In the genomic region with DNA sequence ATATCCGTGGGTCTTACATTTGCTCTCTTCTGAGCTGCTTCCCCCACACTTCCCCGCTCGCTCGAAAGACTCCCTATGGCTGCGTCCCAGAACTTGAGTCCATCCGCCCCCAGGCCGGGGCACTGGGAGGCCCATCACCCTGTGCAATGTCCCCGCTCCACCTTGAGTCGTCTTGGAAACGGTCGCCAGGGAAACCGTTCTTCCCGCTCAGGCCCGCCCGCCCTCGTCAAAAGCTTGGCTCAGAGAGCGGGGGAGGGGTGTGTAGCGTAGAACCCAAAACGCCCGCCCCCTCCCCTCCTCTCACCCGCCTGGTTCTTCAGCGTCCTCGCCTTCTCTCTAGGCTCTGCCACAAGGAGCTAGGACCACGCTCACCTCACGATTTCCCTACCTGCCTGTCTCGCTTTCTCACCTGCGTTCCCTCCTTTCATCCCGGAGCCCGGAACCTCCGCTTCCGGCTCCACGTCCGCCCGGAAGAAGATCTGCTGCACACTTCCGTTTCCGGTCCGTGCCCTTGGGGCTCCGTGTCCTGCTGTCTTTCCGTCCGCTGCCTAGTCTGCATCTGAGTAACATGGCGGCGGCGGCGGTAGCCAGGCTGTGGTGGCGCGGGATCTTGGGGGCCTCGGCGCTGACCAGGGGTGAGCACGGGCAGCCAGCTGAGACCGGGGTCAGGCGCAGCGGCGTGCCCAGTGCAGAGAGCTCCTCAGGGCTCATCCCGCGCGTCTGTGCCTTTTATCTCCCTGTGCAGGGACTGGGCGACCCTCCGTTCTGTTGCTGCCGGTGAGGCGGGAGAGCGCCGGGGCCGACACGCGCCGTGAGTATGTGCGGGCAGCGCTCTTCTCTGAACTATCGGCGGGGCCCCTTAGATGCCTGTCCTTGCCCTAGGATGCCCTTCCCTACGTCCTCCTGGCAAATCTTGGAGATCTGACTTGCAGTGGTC, we compare ENCODE assay signal across 8 cellular contexts. TPM values are rescaled to one million over a fixed set of nuclear protein-coding genes. Genes with fewer than 3 reads are reported as not detected.
A peak's percentile ranks its signal among the peaks of the same experiment; 100 is the strongest.
DNase-seq lines count a peak whose midpoint lies in the region; ATAC-seq, FAIRE-seq and TF ChIP-seq lines count a peak whose summit lies in the region.

KBTBD4 (minus strand) TSS at position 447 of the 937 bp plus-strand sequence; CDS start at position 428, 19 bp downstream.
NDUFS3 (plus strand) TSS at position 551 of the 937 bp plus-strand sequence; CDS start at position 569, 18 bp downstream.

- H3K27ac ChIP-seq in angular gyrus (ENCODE audit: low read depth, low read length) = peak within 1 kb of the TSS; percentile 91
- peak within 1 kb of the TSS; percentile 89 for H3K27ac ChIP-seq in right atrium auricular region

- peaks cover 23% of the 10 kb centered on the region for H3K4me1 Mint-ChIP-seq in T-helper 17 cell

- TF ChIP-seq CTCF in right atrium auricular region (IDR thresholded peaks at IDR 0.05) = no peak

- no peaks in the 10 kb centered on the region for H3K9me3 ChIP-seq in T-helper 17 cell (ENCODE audit: control insufficient read depth, low read length, poor library complexity, severe bottlenecking)
- H3K9me3 ChIP-seq in right atrium auricular region = no peaks in the 10 kb centered on the region

- H3K27ac Mint-ChIP-seq in T-helper 17 cell = peak within 1 kb of the TSS; percentile 97

- peaks cover 57% of the 10 kb centered on the region for H3K36me3 ChIP-seq in right atrium auricular region

- no peaks in the 10 kb centered on the region for H3K27me3 ChIP-seq in right atrium auricular region

- peaks cover 0 to 29% of the 10 kb centered on the region in 2 donors for H3K4me1 ChIP-seq in right atrium auricular region

- H3K36me3 Mint-ChIP-seq in T-helper 17 cell (ENCODE audit: low read depth) = peaks cover 8% of the 10 kb centered on the region

- no peaks in the 10 kb centered on the region for H3K27me3 Mint-ChIP-seq in T-helper 17 cell

- peak; percentile 55 for FAIRE-seq in urothelium cell line (lab: Jason Lieb, UNC)

- DNase-seq in NCI-H187 (lab: John Stamatoyannopoulos, UW) (peak; percentile 76 to 99), T-helper 17 cell (peak; percentile 74 to 91 (median 82)), right atrium auricular region (ENCODE audit: low spot score) (peak; percentile 91), pulmonary artery endothelial cell (ENCODE audit: low read depth, low spot score) (peak; percentile 67), urothelium cell line (ENCODE audit: low spot score) (peak; percentile 92)

- H3K4me3 Mint-ChIP-seq in T-helper 17 cell = peak within 1 kb of the TSS; percentile 98

- H3K4me3 ChIP-seq in right atrium auricular region = peak within 1 kb of the TSS; percentile 84 to 99

- ATAC-seq in GM18502 (IDR thresholded peaks at IDR 0.05; ENCODE audit: poor library complexity, unreplicated experiment) (peak; percentile 95), HG02943 (IDR thresholded peaks at IDR 0.05; ENCODE audit: low read depth, unreplicated experiment) (peak; percentile 93), T-helper 17 cell (peak; percentile 95)

RNA-seq across cellular contexts. Expression of gene KBTBD4, which starts in this region (rescaled TPM):
- total RNA-seq in T-helper 17 cell (10 to 100 TPM; 20.0 to 23.7 TPM), right atrium auricular region (10 to 100 TPM; 11.7 to 21.7 TPM), pulmonary artery endothelial cell (27.4 and 29.5 TPM in 2 replicates)

RNA-seq across cellular contexts. Expression of gene NDUFS3, which starts in this region (rescaled TPM):
- total RNA-seq in T-helper 17 cell (10 to 100 TPM; 90.6 to 92.4 TPM), right atrium auricular region (100 to 1,000 TPM in 1 of 2 donors, 10 to 100 TPM in 1; 93.4 to 125 TPM), pulmonary artery endothelial cell (83.4 and 92.4 TPM in 2 replicates)

Comparison
In these comparisons a context has a peak if more than half of its experiments do, and no peak if none do; other contexts are left out.
1. Peak in every context shown above with its lines: DNase-seq, ATAC-seq, H3K4me3 ChIP-seq and H3K27ac ChIP-seq.